15 cellular contexts compared by ENCODE assay signal in the genomic region with DNA sequence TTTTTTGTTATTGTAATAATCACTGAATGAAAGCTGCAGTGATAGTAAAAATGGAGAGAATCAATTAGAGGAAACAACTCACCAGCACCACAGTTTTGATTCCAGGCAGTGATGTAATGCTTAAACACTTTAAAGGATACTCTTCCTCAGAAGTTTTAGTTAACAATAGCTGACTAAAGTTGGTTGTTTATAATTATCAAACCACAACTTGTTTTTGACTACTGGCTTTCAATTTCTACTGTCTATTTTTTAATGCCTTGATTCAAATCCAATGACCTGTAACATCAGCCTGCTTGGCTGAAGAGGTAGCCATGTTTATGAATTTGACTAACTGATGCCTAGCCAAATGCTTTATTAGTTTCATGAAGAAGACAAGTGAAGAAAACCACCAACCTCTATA. TPM values are rescaled to one million over a fixed set of nuclear protein-coding genes. Genes with fewer than 3 reads are reported as not detected.
A peak's percentile ranks its signal among the peaks of the same experiment; 100 is the strongest.
DNase-seq lines count a peak whose midpoint lies in the region; ATAC-seq, FAIRE-seq and TF ChIP-seq lines count a peak whose summit lies in the region.
"Had no signal": no experiment of that assay in that cellular context is flagged by ENCODE, and none has a peak within 500 bp of the region (broad histone marks: within the 10 kb centered on the region; RNA-seq: fewer than 3 reads in every experiment).

No MANE protein-coding gene starts in this region.

- no peak for TF ChIP-seq CTCF in Peyer's patch (IDR thresholded peaks at IDR 0.05)
- TF ChIP-seq CTCF in mesothelial cell of epicardium (IDR thresholded peaks at IDR 0.05; ENCODE audit: unreplicated experiment): no peak
- TF ChIP-seq CTCF in GM10266 (IDR thresholded peaks at IDR 0.05; ENCODE audit: control insufficient read depth, insufficient read depth, low read depth, missing control alignments): no peak

- intact Hi-C loops in left colon (cut with DNase I, micrococcal nuclease): no loop called here

- peak; percentile 29 for FAIRE-seq in endometrium (lab: Jason Lieb, UNC)

- H3K27me3 Mint-ChIP-seq in mesothelial cell of epicardium (ENCODE audit: low read depth): no peaks in the 10 kb centered on the region

- H3K27ac ChIP-seq in Peyer's patch: peak overlapping the region in 3 of 4 donors; percentile 63 to 78 (median 70)
- H3K27ac ChIP-seq in rectal smooth muscle tissue (ENCODE audit: low read depth, low read length): peak overlapping the region; percentile 3

- peaks cover 0 to 18% (median 0%) of the 10 kb centered on the region in 4 donors for H3K4me1 ChIP-seq in Peyer's patch
- H3K4me1 ChIP-seq in rectal smooth muscle tissue (ENCODE audit: control insufficient read depth, insufficient read depth, low read length): peaks cover 4% of the 10 kb centered on the region

- no peak overlapping the region for H3K9ac ChIP-seq in rectal smooth muscle tissue (ENCODE audit: low read length)

- peak; percentile 34 for DNase-seq in EH (ENCODE audit: low read depth)
- no peak for DNase-seq in Peyer's patch
- DNase-seq in mesothelial cell of epicardium (ENCODE audit: low spot score in 2 of 2, unreplicated experiment in 2 of 2): no peak
- no peak for DNase-seq in GM10266 (ENCODE audit: extremely low spot score)
- DNase-seq in left colon: no peak
- DNase-seq: left ventricle myocardium superior; NCI-H1048; NCI-H446 treated with DMSO at 0.1 percent for 48 hours; RPMI8226; stimulated activated CD4-positive, alpha-beta T cell treated with anti-CD3 and anti-CD28 coated beads, Interleukin-4, amount 100 ng/mL, for 4 hours; substantia nigra had no signal

- no peak for TF ChIP-seq POLR2A in Peyer's patch (IDR thresholded peaks at IDR 0.05)

- H3K4me3 Mint-ChIP-seq in mesothelial cell of epicardium: no peak overlapping the region

- H3K27me3 ChIP-seq in Peyer's patch (no peaks in the 10 kb centered on the region), rectal smooth muscle tissue (ENCODE audit: control insufficient read depth, insufficient read depth, low read length) (no peaks in the 10 kb centered on the region)

- H3K4me1 Mint-ChIP-seq in mesothelial cell of epicardium: peaks cover 28% of the 10 kb centered on the region

- peaks cover 6% of the 10 kb centered on the region for H3K9me3 Mint-ChIP-seq in mesothelial cell of epicardium

- no peaks in the 10 kb centered on the region for H3K9me3 ChIP-seq in Peyer's patch

- H3K36me3 Mint-ChIP-seq in mesothelial cell of epicardium: no peaks in the 10 kb centered on the region

- no peaks in the 10 kb centered on the region for H3K36me3 ChIP-seq in Peyer's patch
- no peaks in the 10 kb centered on the region for H3K36me3 ChIP-seq in rectal smooth muscle tissue (ENCODE audit: control insufficient read depth, insufficient read depth, low read length)

- ATAC-seq in HG02571 (IDR thresholded peaks at IDR 0.05; ENCODE audit: unreplicated experiment): no peak
- ATAC-seq in left colon: no peak
- ATAC-seq: left ventricle myocardium superior had no signal

- H3K4me3 ChIP-seq in Peyer's patch: peak overlapping the region in 2 of 4 donors; percentile 45 to 54
- H3K4me3 ChIP-seq in rectal smooth muscle tissue (ENCODE audit: low read length): no peak overlapping the region

- no peak overlapping the region for H3K27ac Mint-ChIP-seq in mesothelial cell of epicardium
- H3K27ac Mint-ChIP-seq: progenitor cell of endocrine pancreas had no signal

RNA-seq across cellular contexts. Expression of a gene that starts 18.2 kb away (rescaled TPM):
- total RNA-seq in Peyer's patch: 1 to 10 TPM in 1 of 4 donors, not detected in 3; 1.3 TPM
- not detected in 3 replicates for total RNA-seq in mesothelial cell of epicardium
- total RNA-seq in left colon: under 1 TPM in 1 of 2 donors, not detected in 1; 0.34 TPM
- total RNA-seq: left ventricle myocardium superior, progenitor cell of endocrine pancreas had no signal

RNA-seq across cellular contexts. Expression of a gene that starts 51.9 kb away (rescaled TPM):
- total RNA-seq in Peyer's patch (100 to 1,000 TPM; 108 to 136 (median 123) TPM), mesothelial cell of epicardium (19.0 to 21.4 TPM (median 19.4 TPM) in 3 replicates), left colon (10 to 100 TPM; 21.2 to 26.8 TPM)
- total RNA-seq: progenitor cell of endocrine pancreas had no signal
